In genomic region chr12:108950991-108951739, GRCh38 we compare ENCODE assay signal across 8 cellular contexts.
A peak's percentile ranks its signal among the peaks of the same experiment; 100 is the strongest.
DNase-seq lines count a peak whose midpoint lies in the region; ATAC-seq and TF ChIP-seq lines count a peak whose summit lies in the region.

No MANE protein-coding gene starts in this region.

- TF ChIP-seq CTCF in GM12865 (IDR thresholded peaks at IDR 0.05; ENCODE audit: insufficient read depth, low read depth, low read length, missing control alignments) (peak; percentile 80), SU-DHL-6 (IDR thresholded peaks at IDR 0.05; ENCODE audit: insufficient read depth, low read length, poor library complexity, severe bottlenecking) (peak; percentile 86), vagina (IDR thresholded peaks at IDR 0.05) (peak; percentile 23 to 93 (median 70))

- H2AFZ ChIP-seq in SU-DHL-6 (ENCODE audit: low read depth, low read length, severe bottlenecking): no peak overlapping the region

- H3K36me3 Mint-ChIP-seq in activated naive CD8-positive, alpha-beta T cell treated with anti-CD3 and anti-CD28 coated beads, Interleukin-2, amount 50 U/mL, for 24 hours (ENCODE audit: low read depth): no peaks in the 10 kb centered on the region

- no peak overlapping the region for H3K4me3 Mint-ChIP-seq in activated naive CD8-positive, alpha-beta T cell treated with anti-CD3 and anti-CD28 coated beads, Interleukin-2, amount 50 U/mL, for 24 hours

- ATAC-seq in activated naive CD8-positive, alpha-beta T cell treated with anti-CD3 and anti-CD28 coated beads, Interleukin-2, amount 50 U/mL, for 24 hours: peak; percentile 80
- peak; percentile 79 to 81 for ATAC-seq in left cardiac atrium
- no peak for ATAC-seq in GM21381 (IDR thresholded peaks at IDR 0.05; ENCODE audit: unreplicated experiment)

- H3K27me3 ChIP-seq in SU-DHL-6 (ENCODE audit: low read length): no peaks in the 10 kb centered on the region
- H3K27me3 ChIP-seq in vagina: no peaks in the 10 kb centered on the region

- intact Hi-C loops in left cardiac atrium (cut with DNase I): loop anchor here in 1 of 2 donors (5.0 to 10.0 kb wide), 4 partner anchors 86 to 384 kb away; no protein-coding TSS in a partner anchor
- intact Hi-C loops in vagina (cut with DNase I): no loop called here

- H3K36me3 ChIP-seq in SU-DHL-6 (ENCODE audit: low read length): no peaks in the 10 kb centered on the region
- no peaks in the 10 kb centered on the region for H3K36me3 ChIP-seq in vagina

- no peaks in the 10 kb centered on the region for H3F3A ChIP-seq in SU-DHL-6 (ENCODE audit: insufficient read depth)

- H3K27me3 Mint-ChIP-seq in activated naive CD8-positive, alpha-beta T cell treated with anti-CD3 and anti-CD28 coated beads, Interleukin-2, amount 50 U/mL, for 24 hours: no peaks in the 10 kb centered on the region

- DNase-seq in GM12865 (ENCODE audit: low read depth) (peak; percentile 85), NCI-H1092 treated with DMSO at 0.1 percent for 48 hours (lab: John Stamatoyannopoulos, UW) (peak; percentile 51), left cardiac atrium (peak; percentile 70), renal cortical epithelial cell (ENCODE audit: low read depth) (peak; percentile 51), vagina (ENCODE audit: extremely low spot score in 2 of 2) (no peak)
- peak; percentile 69 for DNase-seq in activated naive CD8-positive, alpha-beta T cell treated with anti-CD3 and anti-CD28 coated beads, Interleukin-2, amount 50 U/mL, for 24 hours

- no peak overlapping the region for H3K4me3 ChIP-seq in GM12865 (ENCODE audit: low read depth, low read length)
- no peak overlapping the region for H3K4me3 ChIP-seq in SU-DHL-6 (ENCODE audit: insufficient read depth, low read length, poor library complexity, severe bottlenecking)
- no peak overlapping the region for H3K4me3 ChIP-seq in vagina

- H3K4me1 ChIP-seq in vagina: no peaks in the 10 kb centered on the region

- H3K27ac Mint-ChIP-seq in activated naive CD8-positive, alpha-beta T cell treated with anti-CD3 and anti-CD28 coated beads, Interleukin-2, amount 50 U/mL, for 24 hours: no peak overlapping the region

- no peak for TF ChIP-seq POLR2A in vagina (IDR thresholded peaks at IDR 0.05)

- H3K9me3 Mint-ChIP-seq in activated naive CD8-positive, alpha-beta T cell treated with anti-CD3 and anti-CD28 coated beads, Interleukin-2, amount 50 U/mL, for 24 hours: no peaks in the 10 kb centered on the region

- no peak overlapping the region for H3K27ac ChIP-seq in SU-DHL-6 (ENCODE audit: low read depth, low read length)
- no peak overlapping the region for H3K27ac ChIP-seq in vagina

- H3K79me2 ChIP-seq in SU-DHL-6 (ENCODE audit: insufficient read depth, low read length): no peaks in the 10 kb centered on the region

- H3K9ac ChIP-seq in SU-DHL-6 (ENCODE audit: low read length): no peak overlapping the region

- no peaks in the 10 kb centered on the region for H3K4me1 Mint-ChIP-seq in activated naive CD8-positive, alpha-beta T cell treated with anti-CD3 and anti-CD28 coated beads, Interleukin-2, amount 50 U/mL, for 24 hours

- no peaks in the 10 kb centered on the region for H3K9me2 ChIP-seq in SU-DHL-6 (replicated peaks; ENCODE audit: insufficient read depth, low read length)

- H3K4me2 ChIP-seq in SU-DHL-6 (ENCODE audit: low read depth, low read length, poor library complexity, severe bottlenecking): no peak overlapping the region

- H4K20me1 ChIP-seq in SU-DHL-6 (ENCODE audit: low read depth, low read length): no peaks in the 10 kb centered on the region

- no peaks in the 10 kb centered on the region for H3K9me3 ChIP-seq in SU-DHL-6 (ENCODE audit: insufficient read depth, low read length)
- no peaks in the 10 kb centered on the region for H3K9me3 ChIP-seq in vagina

Comparison
In these comparisons a context has a peak if more than half of its experiments do, and no peak if none do; other contexts are left out.
1. DNase-seq: peak in GM12865 (single experiment), NCI-H1092 treated with DMSO at 0.1 percent for 48 hours (single experiment), activated naive CD8-positive, alpha-beta T cell treated with anti-CD3 and anti-CD28 coated beads, Interleukin-2, amount 50 U/mL, for 24 hours (single experiment), left cardiac atrium (single experiment) and renal cortical epithelial cell (single experiment); none in vagina (0 of 2).
2. Peak in every context shown above with its lines, with median percentiles within 50 percentile points of each other: CTCF ChIP-seq.